1 cellular context compared by ENCODE assay signal in the genomic region with DNA sequence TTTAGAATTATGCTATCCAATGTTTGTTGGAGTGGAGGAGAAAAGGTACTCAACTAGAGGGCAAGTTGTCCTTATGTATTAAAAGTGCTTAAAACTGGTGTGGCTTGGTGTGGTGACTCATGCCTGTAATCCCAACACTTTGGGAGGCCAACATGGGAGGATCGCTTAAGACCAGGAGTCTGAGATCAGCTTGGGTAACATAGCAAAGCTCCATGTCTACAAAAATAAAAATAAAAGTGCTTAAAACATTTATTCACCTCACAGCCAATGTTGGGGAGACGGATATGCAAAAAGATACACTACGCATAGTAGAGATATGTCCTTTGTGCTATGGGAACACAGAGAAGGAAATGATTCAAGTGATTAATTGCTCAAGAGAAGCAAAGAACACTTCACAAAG.
TF ChIP-seq lines count a peak whose summit lies in the region.

No MANE protein-coding gene starts in this region.

TF ChIP-seq in HepG2, 621 proteins besides CTCF, POLR2A, EP300 and RAD21:
- no peak for TF ChIP-seq GABPB1 (CRISPR knock-in tag; IDR thresholded peaks at IDR 0.05)
- no peak for TF ChIP-seq SMAD9 (CRISPR knock-in tag; IDR thresholded peaks at IDR 0.05)
- no peak for TF ChIP-seq PBX2 (CRISPR knock-in tag; IDR thresholded peaks at IDR 0.05)
- TF ChIP-seq ATM (IDR thresholded peaks at IDR 0.05; ENCODE audit: borderline replicate concordance), result no peak
- TF ChIP-seq TP53 (CRISPR knock-in tag; conservative IDR thresholded peaks at IDR 0.05), result no peak
- TF ChIP-seq TBX3 (IDR thresholded peaks at IDR 0.05; ENCODE audit: borderline replicate concordance), result no peak
- TF ChIP-seq MAFK (conservative IDR thresholded peaks at IDR 0.05 in 1 of 2, IDR thresholded peaks at IDR 0.05 in 1 of 2; ENCODE audit: low read length in 2 of 2), result no peak
- TF ChIP-seq ZBTB20 (CRISPR knock-in tag; IDR thresholded peaks at IDR 0.05; ENCODE audit: borderline replicate concordance, low read depth), result no peak
- no peak for TF ChIP-seq ZUFSP (CRISPR knock-in tag; IDR thresholded peaks at IDR 0.05; ENCODE audit: borderline replicate concordance)
- TF ChIP-seq KLF9 (CRISPR knock-in tag; IDR thresholded peaks at IDR 0.05; ENCODE audit: low read depth), result no peak
